Comparison of ENCODE assay signal across 8 cellular contexts in genomic region chr5:138463335-138464017, GRCh38. TPM values are rescaled to one million over a fixed set of nuclear protein-coding genes. Genes with fewer than 3 reads are reported as not detected.
DNase-seq lines count a peak whose midpoint lies in the region; ATAC-seq and TF ChIP-seq lines count a peak whose summit lies in the region.

No MANE protein-coding gene starts in this region.

- intact Hi-C loops in CD4-positive, alpha-beta T cell (cut with DNase I, micrococcal nuclease) = loop anchor here (1.0 to 10.0 kb wide), 5 partner anchors 39 to 941 kb away; partner anchors contain the start of genes ETF1 (in 1 of the 2), HSPA9 (in 1 of the 2) and SPATA24 (in 1 of the 2)
- intact Hi-C loops in mammary epithelial cell (cut with micrococcal nuclease) = loop anchor here (1.0 to 5.0 kb wide), 4 partner anchors 40 to 799 kb away; partner anchors contain the start of gene ETF1

- H3K36me3 Mint-ChIP-seq in CD4-positive, alpha-beta T cell (ENCODE audit: low read depth) = peaks cover 20% of the 10 kb centered on the region

- TF ChIP-seq CTCF in CD4-positive, alpha-beta T cell (IDR thresholded peaks at IDR 0.05) = no peak
- TF ChIP-seq CTCF in mammary epithelial cell (conservative IDR thresholded peaks at IDR 0.05 in 1 of 2, IDR thresholded peaks at IDR 0.05 in 1 of 2; ENCODE audit: extremely low read depth in 1 of 2, insufficient read depth in 1 of 2, low read depth in 1 of 2, low read length in 2 of 2) (peak; percentile 21 to 45), lung (IDR thresholded peaks at IDR 0.05; ENCODE audit: control extremely low read depth, extremely low read depth) (no peak)

- peak overlapping the region; percentile 67 for H3K9ac ChIP-seq in mammary epithelial cell (ENCODE audit: insufficient read depth, low read length)

- H3K4me1 Mint-ChIP-seq in CD4-positive, alpha-beta T cell (ENCODE audit: low read depth) = peaks cover 50% of the 10 kb centered on the region

- peak overlapping the region; percentile 91 for H3K4me2 ChIP-seq in mammary epithelial cell (ENCODE audit: insufficient read depth, low read depth, low read length)

- in situ Hi-C loops in mammary epithelial cell (cut with MboI; ENCODE audit: low sequenced_read_pairs in 2 of 2) = loop anchor here in 1 of 2 donors (10.0 kb wide), 1 partner anchor 81 kb away; the partner anchor contains the start of gene ETF1

- no peaks in the 10 kb centered on the region for H3K9me3 Mint-ChIP-seq in CD4-positive, alpha-beta T cell

- peaks cover 12% of the 10 kb centered on the region for H4K20me1 ChIP-seq in mammary epithelial cell (ENCODE audit: insufficient read depth, low read length)

- no peak for ATAC-seq in CD4-positive, alpha-beta T cell (ENCODE audit: poor library complexity)
- ATAC-seq in lung (ENCODE audit: insufficient read depth, low FRiP score) = no peak
- ATAC-seq in HG03460 (IDR thresholded peaks at IDR 0.05; ENCODE audit: unreplicated experiment) = no peak
- ATAC-seq in HG03039 (IDR thresholded peaks at IDR 0.05; ENCODE audit: unreplicated experiment) = no peak

- H3K27me3 Mint-ChIP-seq in CD4-positive, alpha-beta T cell = no peaks in the 10 kb centered on the region

- WGBS in mammary epithelial cell (ENCODE audit: low coverage, missing lambda C conversion rate) = 9% methylated on average over 11 of the region's 23 CpGs
- WGBS in lung, 2 donors = 20 to 32% methylated on average over 23 of the region's 23 CpGs
- 17% methylated on average over 23 of the region's 23 CpGs for WGBS in urinary bladder

- DNase-seq in CD4-positive, alpha-beta T cell = no peak
- DNase-seq in MG63 (no peak), mammary epithelial cell (no peak), lung (ENCODE audit: low spot score) (no peak)
- DNase-seq in stimulated activated CD4-positive, alpha-beta T cell treated with anti-CD3 and anti-CD28 coated beads, Interleukin-2, amount 100 ng/mL, for 48 hours = no peak

- H3K4me3 ChIP-seq in MG63 = peak overlapping the region; percentile 95
- H3K4me3 ChIP-seq in mammary epithelial cell (replicated peaks in 1 of 3; ENCODE audit: insufficient read depth in 1 of 3, low read depth in 2 of 3, low read length in 3 of 3) = peak overlapping the region; percentile 58 to 76 (median 66)
- H3K4me3 ChIP-seq in lung = peak overlapping the region; percentile 39
- peak overlapping the region; percentile 46 for H3K4me3 ChIP-seq in urinary bladder (ENCODE audit: low read depth, low read length)

- BruUV-seq in mammary epithelial cell (replicated peaks; lab: Mats Ljungman, UMichigan) = no TSS peak

- H3K27ac ChIP-seq in CD4-positive, alpha-beta T cell (ENCODE audit: low read depth, low read length) = peak overlapping the region; percentile 89
- H3K27ac ChIP-seq in mammary epithelial cell (ENCODE audit: insufficient read depth, low read depth, low read length) (peak overlapping the region; percentile 75), lung (ENCODE audit: low read depth in 1 of 2, low read length in 1 of 2) (peak overlapping the region; percentile 81 to 98), urinary bladder (ENCODE audit: low read depth) (peak overlapping the region; percentile 96)

- dilution Hi-C loops in mammary epithelial cell (cut with HindIII; ENCODE audit: low sequenced_read_pairs) = no loop called here

- H3K4me3 Mint-ChIP-seq in CD4-positive, alpha-beta T cell = peak overlapping the region; percentile 96

- H3K4me1 ChIP-seq in mammary epithelial cell (ENCODE audit: insufficient read depth, low read length) (peaks cover 40% of the 10 kb centered on the region), lung (ENCODE audit: control insufficient read depth in 2 of 2, insufficient read depth in 2 of 2, low read length in 2 of 2) (peaks cover 3 to 13% of the 10 kb centered on the region in 2 donors), urinary bladder (ENCODE audit: insufficient read depth) (peaks cover 2% of the 10 kb centered on the region)

- peaks cover 32% of the 10 kb centered on the region for H3K79me2 ChIP-seq in mammary epithelial cell (ENCODE audit: insufficient read depth, low read length)

- peak overlapping the region; percentile 93 for H3K27ac Mint-ChIP-seq in CD4-positive, alpha-beta T cell

- no peaks in the 10 kb centered on the region for H3K27me3 ChIP-seq in CD4-positive, alpha-beta T cell (ENCODE audit: control insufficient read depth, insufficient read depth, low read length)
- H3K27me3 ChIP-seq in MG63 (no peaks in the 10 kb centered on the region), mammary epithelial cell (ENCODE audit: insufficient read depth, low read length) (no peaks in the 10 kb centered on the region), lung (ENCODE audit: control insufficient read depth, insufficient read depth) (no peaks in the 10 kb centered on the region)

- H2AFZ ChIP-seq in mammary epithelial cell (ENCODE audit: low read depth, low read length) = peak overlapping the region; percentile 90

- POLR2A ChIA-PET in CD4-positive, alpha-beta T cell (lab: Charles Lee) = interaction anchor here (1.3 to 4.0 kb wide), 4 partner anchors 40 to 112 kb away, joined by 4 to 59 read pairs (median 25); partner anchors contain the start of genes ETF1, HSPA9 and KDM3B

- no peaks in the 10 kb centered on the region for H3K9me3 ChIP-seq in CD4-positive, alpha-beta T cell (ENCODE audit: control insufficient read depth, low read length)
- H3K9me3 ChIP-seq in MG63 (no peaks in the 10 kb centered on the region), mammary epithelial cell (replicated peaks; ENCODE audit: insufficient read depth, low read length) (no peaks in the 10 kb centered on the region), lung (ENCODE audit: control insufficient read depth in 2 of 2, insufficient read depth in 1 of 2, low read length in 1 of 2) (no peaks in the 10 kb centered on the region)

- CTCF ChIA-PET in CD4-positive, alpha-beta T cell (lab: Charles Lee) = interaction anchor here (1.0 to 4.7 kb wide), 8 partner anchors 11 to 112 kb away, joined by 3 to 38 read pairs (median 12); partner anchors contain the start of genes ETF1 and KDM3B
- CTCF ChIA-PET in mammary epithelial cell (lab: Charles Lee; ENCODE audit: low non-redundant PET) = interaction anchor here (0.7 to 1.4 kb wide), 2 partner anchors 40 to 42 kb away, joined by 5 to 6 read pairs; no protein-coding TSS in a partner anchor

- H3K36me3 ChIP-seq in MG63 (peaks cover 26% of the 10 kb centered on the region), mammary epithelial cell (ENCODE audit: insufficient read depth, low read length) (peaks cover 3% of the 10 kb centered on the region), lung (ENCODE audit: control insufficient read depth in 2 of 2, insufficient read depth in 2 of 2, low read length in 2 of 2) (peaks cover 0 to 5% of the 10 kb centered on the region in 2 donors), urinary bladder (ENCODE audit: insufficient read depth) (no peaks in the 10 kb centered on the region)

RNA-seq across cellular contexts. Expression of gene EGR1, which starts 1.8 kb away (rescaled TPM):
- 1 to 10 TPM; 5.7 to 6.2 TPM for total RNA-seq in CD4-positive, alpha-beta T cell
- total RNA-seq in MG63 (2014; rRNA removed; shearing (Covaris generic); ENCODE audit: low replicate concordance) = 1.2 TPM in 1 of 2 replicates, not detected in the other
- total RNA-seq in mammary epithelial cell = 100 to 1,000 TPM in 1 of 2 donors, 10 to 100 TPM in 1; 12.7 to 159 TPM
- polyA plus RNA-seq in mammary epithelial cell = 10.6 TPM
- 63.3 TPM for polyA minus RNA-seq in mammary epithelial cell
- 10 to 100 TPM; 15.8 to 26.3 TPM for total RNA-seq in lung
- 100 to 1,000 TPM in 1 of 2 donors, 10 to 100 TPM in 1; 35.1 to 126 TPM for polyA plus RNA-seq in lung
- total RNA-seq in urinary bladder = 12.8 TPM
- polyA plus RNA-seq in urinary bladder = 438 TPM

RNA-seq across cellular contexts. Expression of gene REEP2, which starts 24.6 kb away (rescaled TPM):
- under 1 TPM; 0.33 to 0.34 TPM for total RNA-seq in CD4-positive, alpha-beta T cell
- 1.4 and 1.8 TPM in 2 replicates for total RNA-seq in MG63 (2014; rRNA removed; shearing (Covaris generic); ENCODE audit: low replicate concordance)
- total RNA-seq in mammary epithelial cell (10 to 100 TPM; 14.5 to 26.5 TPM), lung (1 to 10 TPM in 1 of 2 donors, under 1 TPM in 1; 0.98 to 1.1 TPM), urinary bladder (5.3 TPM)
- polyA plus RNA-seq in mammary epithelial cell (3.6 TPM), lung (under 1 TPM; 0.29 to 0.85 TPM), urinary bladder (17.6 TPM)
- polyA minus RNA-seq in mammary epithelial cell = 70.6 TPM

Comparison
In these comparisons a context has a peak if more than half of its experiments do, and no peak if none do; other contexts are left out.
1. CTCF ChIP-seq: peak in mammary epithelial cell (2 of 2); none in CD4-positive, alpha-beta T cell (single experiment) and lung (single experiment).
2. H3K4me3 ChIP-seq: peak in every context shown above with its lines; median percentile 95 in MG63; 66 in mammary epithelial cell; 46 in urinary bladder; 39 in lung.
3. Peak in every context shown above with its lines, with median percentiles within 50 percentile points of each other: H3K27ac ChIP-seq.